13 cellular contexts compared by ENCODE assay signal in genomic region chr18:74316257-74317180, GRCh38. TPM values are rescaled to one million over a fixed set of nuclear protein-coding genes. Genes with fewer than 3 reads are reported as not detected.
DNase-seq lines count a peak whose midpoint lies in the region; ATAC-seq and TF ChIP-seq lines count a peak whose summit lies in the region.
"Had no signal": no experiment of that assay in that cellular context is flagged by ENCODE, and none has a peak within 500 bp of the region (broad histone marks: within the 10 kb centered on the region; RNA-seq: fewer than 3 reads in every experiment).

No MANE protein-coding gene starts in this region.

- H3K27ac ChIP-seq in RWPE1 (no peak overlapping the region), osteoblast (ENCODE audit: low read depth, low read length) (no peak overlapping the region)
- H3K27ac ChIP-seq: esophagus muscularis mucosa had no signal

- H3K79me2 ChIP-seq in osteoblast (ENCODE audit: insufficient read depth, low read length): no peaks in the 10 kb centered on the region

- DNase-seq in ELF-1 (ENCODE audit: low read depth, low spot score): peak; percentile 12
- DNase-seq in RWPE1 (ENCODE audit: low spot score): peak; percentile 13
- peak; percentile 92 for DNase-seq in fibroblast of peridontal ligament (ENCODE audit: extremely low read depth)
- peak; percentile 91 for DNase-seq in osteoblast (ENCODE audit: insufficient read length, low spot score, missing footprints)
- DNase-seq in NCI-H1048 (lab: John Stamatoyannopoulos, UW): no peak
- no peak for DNase-seq in cerebellum (ENCODE audit: low spot score)
- DNase-seq: activated CD4-positive, alpha-beta T cell treated with anti-CD3 and anti-CD28 coated beads, Interleukin-2, amount 10 ng/mL, durations not matched to agents 24 days and 14 days; activated naive CD8-positive, alpha-beta T cell treated with anti-CD3 and anti-CD28 coated beads, Interleukin-2, amount 10 ng/mL, durations not matched to agents 7 days and 5 days; stimulated activated CD4-positive, alpha-beta T cell treated with anti-CD3 and anti-CD28 coated beads, Interleukin-15, amount 100 ng/mL, for 24 hours; stimulated activated naive CD8-positive, alpha-beta T cell treated with anti-CD3 and anti-CD28 coated beads, Interleukin-15, amount 100 ng/mL, for 72 hours had no signal

- TF ChIP-seq CTCF in RWPE1 (conservative IDR thresholded peaks at IDR 0.05; ENCODE audit: low read depth) (no peak), osteoblast (IDR thresholded peaks at IDR 0.05; ENCODE audit: extremely low read depth, low read depth, low read length) (no peak)

- no peak for ATAC-seq in HG02885 (IDR thresholded peaks at IDR 0.05; ENCODE audit: poor library complexity, unreplicated experiment)
- no peak for ATAC-seq in HG03520 (IDR thresholded peaks at IDR 0.05; ENCODE audit: unreplicated experiment)
- ATAC-seq: stimulated activated naive CD8-positive, alpha-beta T cell treated with anti-CD3 and anti-CD28 coated beads, Interleukin-15, amount 100 ng/mL, for 72 hours had no signal

- peak overlapping the region; percentile 16 for H3K4me2 ChIP-seq in osteoblast (ENCODE audit: insufficient read depth, low read length)

- no peaks in the 10 kb centered on the region for H3K9me3 ChIP-seq in osteoblast (ENCODE audit: low read depth, low read length)
- H3K9me3 ChIP-seq: esophagus muscularis mucosa had no signal

- H3K4me1 ChIP-seq in osteoblast (ENCODE audit: insufficient read depth, low read length): peaks cover 8% of the 10 kb centered on the region

- no peaks in the 10 kb centered on the region for H3K36me3 ChIP-seq in osteoblast (ENCODE audit: insufficient read depth, low read length)
- H3K36me3 ChIP-seq: esophagus muscularis mucosa had no signal

- peaks cover 3% of the 10 kb centered on the region for H3K27me3 ChIP-seq in osteoblast (ENCODE audit: insufficient read depth, low read length)
- H3K27me3 ChIP-seq: esophagus muscularis mucosa had no signal

- CTCF ChIA-PET in RWPE1 (lab: Yijun Ruan, JAX): interaction anchor here (0.6 to 1.3 kb wide), 2 partner anchors 48 to 524 kb away, joined by 3 read pairs; no protein-coding TSS in a partner anchor

- H2AFZ ChIP-seq in osteoblast (ENCODE audit: low read length): no peak overlapping the region

- POLR2A ChIA-PET in RWPE1 (lab: Yijun Ruan, JAX; ENCODE audit: low non-redundant PET): no interaction called here

- H4K20me1 ChIP-seq in osteoblast (ENCODE audit: insufficient read depth, low read length): no peaks in the 10 kb centered on the region

- H3K4me3 ChIP-seq in osteoblast (ENCODE audit: insufficient read depth, low read length): no peak overlapping the region
- H3K4me3 ChIP-seq: esophagus muscularis mucosa had no signal

RNA-seq across cellular contexts. Expression of gene C18orf63, which starts 0.9 kb away (rescaled TPM):
- total RNA-seq in osteoblast: not detected in 2 replicates
- not detected for total RNA-seq in cerebellum
- total RNA-seq: activated CD4-positive, alpha-beta T cell treated with anti-CD3 and anti-CD28 coated beads, Interleukin-2, amount 10 ng/mL, durations not matched to agents 24 days and 14 days; activated naive CD8-positive, alpha-beta T cell treated with anti-CD3 and anti-CD28 coated beads, Interleukin-2, amount 10 ng/mL, durations not matched to agents 7 days and 5 days; esophagus muscularis mucosa had no signal

RNA-seq across cellular contexts. Expression of gene CYB5A, which starts 24.8 kb away (rescaled TPM):
- 51.9 and 55.4 TPM in 2 replicates for total RNA-seq in osteoblast
- 18.0 TPM for total RNA-seq in cerebellum

Comparison
In these comparisons a context has a peak if more than half of its experiments do, and no peak if none do; other contexts are left out.
1. DNase-seq: peak in ELF-1 (single experiment), RWPE1 (single experiment), fibroblast of peridontal ligament (single experiment) and osteoblast (single experiment); none in NCI-H1048 (single experiment) and cerebellum (single experiment).